18 cellular contexts compared by ENCODE assay signal in the genomic region with DNA sequence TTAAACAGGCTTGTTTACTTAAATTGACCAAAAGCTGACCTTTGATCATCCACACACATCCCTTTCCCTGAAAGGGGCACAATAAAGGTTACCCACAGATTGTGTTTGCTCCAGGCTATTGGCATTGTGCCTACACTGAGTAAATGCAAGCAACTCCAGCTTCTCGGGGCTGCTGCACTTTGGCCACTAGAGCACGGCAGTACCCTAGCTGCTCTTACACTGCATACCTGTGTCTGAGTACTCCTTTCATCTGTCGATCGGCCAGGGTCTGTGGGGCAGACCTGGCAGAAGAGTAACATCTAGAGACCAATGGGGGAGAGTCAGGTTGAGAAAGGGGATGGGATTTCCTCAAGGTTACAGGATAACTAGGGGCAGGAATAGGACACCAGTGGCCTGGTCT.
"Had no signal": no experiment of that assay in that cellular context is flagged by ENCODE, and none has a peak within 500 bp of the region (broad histone marks: within the 10 kb centered on the region; RNA-seq: fewer than 3 reads in every experiment).

No MANE protein-coding gene starts in this region.

- H3K27ac Mint-ChIP-seq: activated CD4-positive, alpha-beta T cell treated with anti-CD3 and anti-CD28 coated beads for 36 hours; activated naive CD8-positive, alpha-beta T cell; brain; naive thymus-derived CD4-positive, alpha-beta T cell; stimulated activated naive B cell treated with anti-CD40 and anti-IgM and Interleukin-4, amounts not matched to agents 10 μg/mL and 1 μg/mL and 100 μg/mL, for 72 hours had no signal

- H3K4me1 Mint-ChIP-seq: activated CD4-positive, alpha-beta T cell treated with anti-CD3 and anti-CD28 coated beads for 36 hours; stimulated activated naive B cell treated with anti-CD40 and anti-IgM and Interleukin-4, amounts not matched to agents 10 μg/mL and 1 μg/mL and 100 μg/mL, for 72 hours had no signal

- H3K27me3 Mint-ChIP-seq: activated CD4-positive, alpha-beta T cell treated with anti-CD3 and anti-CD28 coated beads for 36 hours; activated naive CD8-positive, alpha-beta T cell; naive thymus-derived CD4-positive, alpha-beta T cell; stimulated activated naive B cell treated with anti-CD40 and anti-IgM and Interleukin-4, amounts not matched to agents 10 μg/mL and 1 μg/mL and 100 μg/mL, for 72 hours had no signal

- H3K27ac ChIP-seq: dorsolateral prefrontal cortex, psoas muscle, sigmoid colon, upper lobe of right lung had no signal

- H3K4me1 ChIP-seq: psoas muscle, upper lobe of right lung had no signal

- H3K36me3 Mint-ChIP-seq: activated naive CD8-positive, alpha-beta T cell; naive thymus-derived CD4-positive, alpha-beta T cell; stimulated activated naive B cell treated with anti-CD40 and anti-IgM and Interleukin-4, amounts not matched to agents 10 μg/mL and 1 μg/mL and 100 μg/mL, for 72 hours had no signal

- H3K4me3 ChIP-seq: dorsolateral prefrontal cortex, psoas muscle, sigmoid colon, upper lobe of right lung had no signal

- H3K9me3 ChIP-seq: psoas muscle, upper lobe of right lung had no signal

- H3K27me3 ChIP-seq: dorsolateral prefrontal cortex, sigmoid colon, upper lobe of right lung had no signal

- ATAC-seq: activated CD4-positive, alpha-beta T cell treated with anti-CD3 and anti-CD28 coated beads for 36 hours; left ventricle myocardium superior; naive thymus-derived CD4-positive, alpha-beta T cell; psoas muscle; stimulated activated naive B cell treated with anti-CD40 and anti-IgM and Interleukin-4, amounts not matched to agents 10 μg/mL and 1 μg/mL and 100 μg/mL, for 72 hours; upper lobe of right lung had no signal

- H3K36me3 ChIP-seq: sigmoid colon, upper lobe of right lung had no signal

- DNase-seq: activated CD4-positive, alpha-beta T cell treated with anti-CD3 and anti-CD28 coated beads for 36 hours; activated CD4-positive, alpha-beta T cell treated with anti-CD3 and anti-CD28 coated beads, Interleukin-2, amount 50 U/mL, for 48 hours; amniotic stem cell; central memory CD4-positive, alpha-beta T cell; dorsolateral prefrontal cortex; head of caudate nucleus; kidney glomerular epithelial cell; left ventricle myocardium superior; mesenchymal stem cell; naive thymus-derived CD4-positive, alpha-beta T cell; psoas muscle; sigmoid colon; stimulated activated naive B cell treated with anti-CD40 and anti-IgM and Interleukin-4, amounts not matched to agents 10 μg/mL and 1 μg/mL and 100 μg/mL, for 72 hours; SW 1271; T-helper 2 cell; upper lobe of right lung had no signal

- H3K4me3 Mint-ChIP-seq: activated CD4-positive, alpha-beta T cell treated with anti-CD3 and anti-CD28 coated beads for 36 hours; activated naive CD8-positive, alpha-beta T cell; brain; stimulated activated naive B cell treated with anti-CD40 and anti-IgM and Interleukin-4, amounts not matched to agents 10 μg/mL and 1 μg/mL and 100 μg/mL, for 72 hours had no signal
